ENCODE assay signal across 10 cellular contexts in genomic region chr11:119681537-119681936, GRCh38. TPM values are rescaled to one million over a fixed set of nuclear protein-coding genes. Genes with fewer than 3 reads are reported as not detected.
DNase-seq lines count a peak whose midpoint lies in the region; ATAC-seq and TF ChIP-seq lines count a peak whose summit lies in the region.
"Had no signal": no experiment of that assay in that cellular context is flagged by ENCODE, and none has a peak within 500 bp of the region (broad histone marks: within the 10 kb centered on the region; RNA-seq: fewer than 3 reads in every experiment).

No MANE protein-coding gene starts in this region.

- H3K27me3 ChIP-seq in WERI-Rb-1 (ENCODE audit: insufficient read depth, low read depth, severe bottlenecking), result no peaks in the 10 kb centered on the region
- H3K27me3 ChIP-seq in foreskin keratinocyte, result no peaks in the 10 kb centered on the region
- no peaks in the 10 kb centered on the region for H3K27me3 ChIP-seq in adrenal gland

- H3K4me1 Mint-ChIP-seq in stimulated activated effector memory CD8-positive, alpha-beta T cell treated with anti-CD3 and anti-CD28 coated beads, Interleukin-12 subunit alpha, Interleukin-12 subunit beta, amount 100 ng/mL, for 72 hours, result peaks cover 41% of the 10 kb centered on the region

- no peak overlapping the region for H3K27ac ChIP-seq in WERI-Rb-1
- H3K27ac ChIP-seq in foreskin keratinocyte, result no peak overlapping the region
- H3K27ac ChIP-seq in adrenal gland, result peak overlapping the region in 1 of 5 donors; percentile 21

- H3K4me3 ChIP-seq in GM12864 (ENCODE audit: low read depth, low read length) (no peak overlapping the region), WERI-Rb-1 (ENCODE audit: low read depth, low read length) (no peak overlapping the region), adrenal gland (no peak overlapping the region)

- peak; percentile 17 for TF ChIP-seq CTCF in GM12864 (IDR thresholded peaks at IDR 0.05; ENCODE audit: low read depth, low read length, missing control alignments)
- TF ChIP-seq CTCF in WERI-Rb-1 (IDR thresholded peaks at IDR 0.05; ENCODE audit: low read depth, low read length), result peak; percentile 64
- peak; percentile 53 for TF ChIP-seq CTCF in foreskin keratinocyte (conservative IDR thresholded peaks at IDR 0.05)
- TF ChIP-seq CTCF in adrenal gland (IDR thresholded peaks at IDR 0.05), result peak in 1 of 6 experiments; percentile 21
- no peak for TF ChIP-seq CTCF in GM20000 (IDR thresholded peaks at IDR 0.05; ENCODE audit: extremely low read depth, missing control alignments)

- H3K27ac Mint-ChIP-seq in stimulated activated effector memory CD8-positive, alpha-beta T cell treated with anti-CD3 and anti-CD28 coated beads, Interleukin-12 subunit alpha, Interleukin-12 subunit beta, amount 100 ng/mL, for 72 hours, result peak overlapping the region; percentile 50
- H3K27ac Mint-ChIP-seq: T-helper 1 cell treated with Interleukin-12 subunit alpha and Interleukin-12 subunit beta and Interleukin-4 antibody, amounts not matched to agents 30 μg/mL and 1 μg/mL, for 36 hours had no signal

- no peak for TF ChIP-seq POLR2A in adrenal gland (IDR thresholded peaks at IDR 0.05)

- peaks cover 40% of the 10 kb centered on the region for H3K4me1 ChIP-seq in foreskin keratinocyte
- H3K4me1 ChIP-seq in adrenal gland (replicated peaks in 1 of 2), result peaks cover 0 to 8% of the 10 kb centered on the region in 2 donors

- no peaks in the 10 kb centered on the region for H3K9me3 Mint-ChIP-seq in stimulated activated effector memory CD8-positive, alpha-beta T cell treated with anti-CD3 and anti-CD28 coated beads, Interleukin-12 subunit alpha, Interleukin-12 subunit beta, amount 100 ng/mL, for 72 hours
- H3K9me3 Mint-ChIP-seq: T-helper 1 cell treated with Interleukin-12 subunit alpha and Interleukin-12 subunit beta and Interleukin-4 antibody, amounts not matched to agents 30 μg/mL and 1 μg/mL, for 36 hours had no signal

- H3K9me3 ChIP-seq in WERI-Rb-1 (ENCODE audit: severe bottlenecking) (no peaks in the 10 kb centered on the region), adrenal gland (replicated peaks in 1 of 3) (no peaks in the 10 kb centered on the region)

- peak; percentile 3 for ATAC-seq in foreskin keratinocyte
- ATAC-seq in stimulated activated effector memory CD8-positive, alpha-beta T cell treated with anti-CD3 and anti-CD28 coated beads, Interleukin-12 subunit alpha, Interleukin-12 subunit beta, amount 100 ng/mL, for 72 hours, result no peak

- WGBS in adrenal gland, 4 donors, result 58 to 67% (median 64%) methylated on average over 3 to 6 of the region's 6 CpGs

- H3K36me3 ChIP-seq in WERI-Rb-1 (peaks cover 21% of the 10 kb centered on the region), adrenal gland (replicated peaks in 1 of 2) (no peaks in the 10 kb centered on the region)

- intact Hi-C loops in adrenal gland (cut with DNase I), result no loop called here

- DNase-seq in GM12864 (ENCODE audit: low read depth), result no peak
- DNase-seq in WERI-Rb-1, result no peak
- no peak for DNase-seq in foreskin keratinocyte
- DNase-seq in stimulated activated effector memory CD8-positive, alpha-beta T cell treated with anti-CD3 and anti-CD28 coated beads, Interleukin-12 subunit alpha, Interleukin-12 subunit beta, amount 100 ng/mL, for 72 hours (ENCODE audit: low spot score in 2 of 2), result no peak
- no peak for DNase-seq in NCI-H446 treated with DMSO at 0.1 percent for 48 hours (lab: John Stamatoyannopoulos, UW)
- no peak for DNase-seq in adrenal gland
- DNase-seq in GM20000 (ENCODE audit: low spot score), result no peak
- DNase-seq in Ammon's horn (ENCODE audit: low spot score), result no peak
- DNase-seq: NCI-H146 had no signal

- no peak overlapping the region for H3K4me3 Mint-ChIP-seq in stimulated activated effector memory CD8-positive, alpha-beta T cell treated with anti-CD3 and anti-CD28 coated beads, Interleukin-12 subunit alpha, Interleukin-12 subunit beta, amount 100 ng/mL, for 72 hours
- H3K4me3 Mint-ChIP-seq: T-helper 1 cell treated with Interleukin-12 subunit alpha and Interleukin-12 subunit beta and Interleukin-4 antibody, amounts not matched to agents 30 μg/mL and 1 μg/mL, for 36 hours had no signal

- H3K36me3 Mint-ChIP-seq in stimulated activated effector memory CD8-positive, alpha-beta T cell treated with anti-CD3 and anti-CD28 coated beads, Interleukin-12 subunit alpha, Interleukin-12 subunit beta, amount 100 ng/mL, for 72 hours, result no peaks in the 10 kb centered on the region

RNA-seq across cellular contexts. Expression of gene NECTIN1, which starts 47.5 kb away (rescaled TPM):
- total RNA-seq in foreskin keratinocyte, result 45.0 and 49.6 TPM in 2 replicates
- polyA plus RNA-seq in foreskin keratinocyte, result 28.6 and 33.1 TPM in 2 replicates
- total RNA-seq in adrenal gland, result 10 to 100 TPM in 1 of 8 donors, 1 to 10 TPM in 7; 1.6 to 19.6 (median 5.6) TPM
- polyA plus RNA-seq in adrenal gland, result 1 to 10 TPM; 2.6 to 6.9 (median 5.6) TPM
